Comparison of ENCODE assay signal across 8 cellular contexts in genomic region chr14:101963611-101964296, GRCh38. TPM values are rescaled to one million over a fixed set of nuclear protein-coding genes. Genes with fewer than 3 reads are reported as not detected.
DNase-seq lines count a peak whose midpoint lies in the region; ATAC-seq and TF ChIP-seq lines count a peak whose summit lies in the region.

No MANE protein-coding gene starts in this region.

- H3K4me2 ChIP-seq in PC-3 (ENCODE audit: low read length), result peak overlapping the region; percentile 71

- H4K20me1 ChIP-seq in PC-3 (ENCODE audit: low read length), result peaks cover 13% of the 10 kb centered on the region; the same call in 1 of the 2 replicates

- H3K27me3 ChIP-seq in PC-3 (ENCODE audit: low read length) (no peaks in the 10 kb centered on the region), prostate gland (replicated peaks; ENCODE audit: insufficient read depth) (no peaks in the 10 kb centered on the region)

- CTCF ChIA-PET in PC-3 (lab: Charles Lee), result no interaction called here

- H3K79me2 ChIP-seq in PC-3 (ENCODE audit: low read length), result peaks cover 44% of the 10 kb centered on the region

- DNase-seq in PC-3, result no peak
- no peak for DNase-seq in epithelial cell of proximal tubule (ENCODE audit: low read depth)
- DNase-seq in prostate gland (ENCODE audit: low spot score), result no peak
- no peak for DNase-seq in anterior cingulate cortex (lab: John Stamatoyannopoulos, UW)
- DNase-seq in KBM-7, result no peak

- H2AFZ ChIP-seq in PC-3 (ENCODE audit: low read length), result peak overlapping the region; percentile 63

- TF ChIP-seq CTCF in PC-3 (conservative IDR thresholded peaks at IDR 0.05; ENCODE audit: low read depth, low read length), result no peak
- no peak for TF ChIP-seq CTCF in epithelial cell of proximal tubule (conservative IDR thresholded peaks at IDR 0.05; ENCODE audit: low read depth, low read length)
- no peak for TF ChIP-seq CTCF in prostate gland (IDR thresholded peaks at IDR 0.05)

- peak overlapping the region; percentile 30; the same call in 1 of the 2 replicates for H3K4me3 ChIP-seq in PC-3 (ENCODE audit: low read length)
- peak overlapping the region; percentile 36 for H3K4me3 ChIP-seq in epithelial cell of proximal tubule (ENCODE audit: low read depth, low read length)
- H3K4me3 ChIP-seq in prostate gland, result no peak overlapping the region

- POLR2A ChIA-PET in PC-3 (lab: Charles Lee; ENCODE audit: unreplicated experiment), result interaction anchor here (0.6 kb wide), 1 partner anchor 13 kb away, joined by 4 read pairs; no protein-coding TSS in a partner anchor

- H3K9me2 ChIP-seq in PC-3 (replicated peaks; ENCODE audit: low read length), result no peaks in the 10 kb centered on the region

- in situ Hi-C loops in KBM-7 (cut with MboI; ENCODE audit: low pct_unique_long_range_greater_than_20kb, low sequenced_read_pairs), result no loop called here

- BruUV-seq in PC-3 (replicated peaks; lab: Mats Ljungman, UMichigan), result no TSS peak

- no peak overlapping the region for H3K27ac ChIP-seq in PC-3 (ENCODE audit: low read length)
- H3K27ac ChIP-seq in prostate gland, result peak overlapping the region; percentile 47 to 96

- ATAC-seq in PC-3 (no peak), GM21360 (IDR thresholded peaks at IDR 0.05; ENCODE audit: unreplicated experiment) (no peak), HG02610 (IDR thresholded peaks at IDR 0.05; ENCODE audit: unreplicated experiment) (no peak)

- peaks cover 12% of the 10 kb centered on the region; the same call in 1 of the 2 replicates for H3K4me1 ChIP-seq in ES-I3 (ENCODE audit: insufficient read depth, low read length)
- peaks cover 40% of the 10 kb centered on the region for H3K4me1 ChIP-seq in PC-3 (ENCODE audit: insufficient read depth, low read length)
- H3K4me1 ChIP-seq in prostate gland (replicated peaks), result no peaks in the 10 kb centered on the region

- H3K9ac ChIP-seq in ES-I3 (ENCODE audit: low read depth, low read length) (peak overlapping the region; percentile 46), PC-3 (ENCODE audit: low read length) (no peak overlapping the region)

- intact Hi-C loops in PC-3 (cut with micrococcal nuclease) (loop anchor here (1.0 to 5.0 kb wide), 2 partner anchors 9 to 64 kb away; no protein-coding TSS in a partner anchor), prostate gland (cut with DNase I) (loop anchor here (5.0 to 10.0 kb wide), 2 partner anchors 124 to 351 kb away; partner anchors contain the start of genes HSP90AA1 and ZNF839)

- TF ChIP-seq POLR2A in prostate gland (IDR thresholded peaks at IDR 0.05), result no peak

- H3K36me3 ChIP-seq in ES-I3 (ENCODE audit: insufficient read depth, low read length) (no peaks in the 10 kb centered on the region), PC-3 (ENCODE audit: low read depth, low read length) (peaks cover 15% of the 10 kb centered on the region; the same call in 1 of the 2 replicates), prostate gland (no peaks in the 10 kb centered on the region)

- H3K9me3 ChIP-seq in ES-I3 (ENCODE audit: control insufficient read depth, insufficient read depth, low read length) (no peaks in the 10 kb centered on the region), PC-3 (ENCODE audit: low read length) (no peaks in the 10 kb centered on the region), prostate gland (no peaks in the 10 kb centered on the region)

- no peaks in the 10 kb centered on the region for H3F3A ChIP-seq in PC-3 (ENCODE audit: low read length, unreplicated experiment)

- 44% methylated on average over 21 of the region's 21 CpGs for WGBS in prostate gland

RNA-seq across cellular contexts. Expression of gene DYNC1H1, which starts 0.6 kb away (rescaled TPM):
- 606 and 701 TPM in 2 replicates for total RNA-seq in PC-3 (2014; rRNA removed)
- total RNA-seq in epithelial cell of proximal tubule, result 300 and 402 TPM in 2 replicates
- total RNA-seq in prostate gland, result 100 to 1,000 TPM; 366 to 616 TPM

Comparison
In these comparisons a context has a peak if more than half of its experiments do, and no peak if none do; other contexts are left out.
1. H3K4me3 ChIP-seq: peak in PC-3 (single experiment) and epithelial cell of proximal tubule (single experiment); none in prostate gland (0 of 2).